Comparison of ENCODE assay signal across 8 cellular contexts in the genomic region with DNA sequence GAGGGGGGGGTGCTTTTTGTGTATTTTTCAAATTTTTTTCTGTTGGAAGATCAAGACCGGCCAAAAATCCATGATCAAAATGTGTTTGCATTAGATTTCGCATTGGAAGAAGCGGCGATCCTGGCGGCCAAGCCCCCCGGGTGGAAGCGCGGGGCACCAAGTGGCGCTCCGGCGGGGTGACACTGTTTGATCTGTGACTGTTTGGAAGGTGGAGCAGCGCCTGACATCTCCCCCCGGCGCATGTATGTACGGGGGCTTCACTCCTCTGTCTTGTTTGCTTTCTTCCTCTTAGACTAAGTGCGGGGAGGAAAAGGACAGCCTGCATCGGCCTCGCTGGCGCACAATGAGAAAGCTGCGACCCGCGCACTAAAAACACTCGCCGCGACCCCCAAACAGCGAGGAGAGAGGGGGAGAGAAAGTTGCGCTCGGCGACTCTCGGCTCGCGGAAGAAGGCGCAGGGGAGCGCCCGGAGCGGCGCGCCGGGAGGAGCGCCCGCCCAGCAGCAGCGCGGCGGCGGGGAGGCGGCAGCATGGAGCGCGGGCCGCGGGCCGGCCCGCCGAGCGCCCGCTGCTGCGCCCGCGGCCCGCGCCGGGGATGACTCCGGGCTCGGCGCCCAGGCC. TPM values are rescaled to one million over a fixed set of nuclear protein-coding genes. Genes with fewer than 3 reads are reported as not detected.
DNase-seq lines count a peak whose midpoint lies in the region; TF ChIP-seq lines count a peak whose summit lies in the region.

No MANE protein-coding gene starts in this region.

- TF ChIP-seq EP300 in esophagus muscularis mucosa (IDR thresholded peaks at IDR 0.05): no peak

- no peaks in the 10 kb centered on the region for H3K9me2 ChIP-seq in DOHH2 (replicated peaks; ENCODE audit: control insufficient read depth, low read length)

- H3K9ac ChIP-seq in HUES64 (ENCODE audit: low read depth, low read length): no peak overlapping the region
- no peak overlapping the region for H3K9ac ChIP-seq in trophoblast cell (ENCODE audit: low read length)

- WGBS in HUES64: under 1% methylated on average over 64 of the region's 64 CpGs
- WGBS in esophagus muscularis mucosa: under 1% methylated on average over 55 of the region's 64 CpGs
- no CpG with 5 or more reads among the region's 64 CpGs for WGBS in trophoblast cell (ENCODE audit: extremely low coverage, insufficient coverage, insufficient read length)

- H4K12ac ChIP-seq in trophoblast cell (ENCODE audit: low read depth, low read length): peak overlapping the region; percentile 67

- POLR2A ChIA-PET in activated CD4-positive, alpha-beta memory T cell treated with anti-CD3 and anti-CD28 coated beads, Interleukin-2, amount 10 ng/mL, durations not matched to agents 7 days and 5 days (lab: Charles Lee): interaction anchor here (0.8 to 3.4 kb wide), 16 partner anchors 11 to 1510 kb away, joined by 3 to 31 read pairs (median 7); a partner anchor contains a TSS

- H3K23ac ChIP-seq in trophoblast cell (ENCODE audit: low read length): no peak overlapping the region

- no peak overlapping the region for H2BK5ac ChIP-seq in trophoblast cell (ENCODE audit: low read depth, low read length, poor library complexity)

- H3K4ac ChIP-seq in trophoblast cell (ENCODE audit: low read depth, low read length): no peak overlapping the region

- peak overlapping the region; percentile 75 for H2AFZ ChIP-seq in trophoblast cell (ENCODE audit: insufficient read depth, low read length, poor library complexity)

- CTCF ChIA-PET in activated CD4-positive, alpha-beta memory T cell treated with anti-CD3 and anti-CD28 coated beads, Interleukin-2, amount 10 ng/mL, durations not matched to agents 7 days and 5 days (lab: Charles Lee): interaction anchor here (0.6 to 1.1 kb wide), 4 partner anchors 57 to 612 kb away, joined by 3 to 5 read pairs (median 4); no protein-coding TSS in a partner anchor

- H3K27ac ChIP-seq in DOHH2 (ENCODE audit: low read depth, low read length): peak overlapping the region; percentile 86
- H3K27ac ChIP-seq in HUES64 (ENCODE audit: low read depth, low read length): no peak overlapping the region
- peak overlapping the region; percentile 97 to 100 (median 98) for H3K27ac ChIP-seq in esophagus muscularis mucosa (replicated peaks in 1 of 4)
- no peak overlapping the region for H3K27ac ChIP-seq in trophoblast cell (ENCODE audit: low read depth, low read length)

- no peaks in the 10 kb centered on the region for H3K9me3 Mint-ChIP-seq in activated CD4-positive, alpha-beta memory T cell treated with anti-CD3 and anti-CD28 coated beads, Interleukin-2, amount 10 ng/mL, durations not matched to agents 7 days and 5 days

- H3K27ac Mint-ChIP-seq in activated CD4-positive, alpha-beta memory T cell treated with anti-CD3 and anti-CD28 coated beads, Interleukin-2, amount 10 ng/mL, durations not matched to agents 7 days and 5 days: peak overlapping the region; percentile 98

- H3K4me1 ChIP-seq in DOHH2 (ENCODE audit: control insufficient read depth, low read length): peaks cover 48% of the 10 kb centered on the region
- peaks cover 26% of the 10 kb centered on the region for H3K4me1 ChIP-seq in HUES64 (ENCODE audit: insufficient read depth, low read length)
- peaks cover 37 to 64% (median 63%) of the 10 kb centered on the region in 4 donors for H3K4me1 ChIP-seq in esophagus muscularis mucosa
- peaks cover 5 to 10% of the 10 kb centered on the region in 2 experiments for H3K4me1 ChIP-seq in trophoblast cell (ENCODE audit: control insufficient read depth in 1 of 2, insufficient read depth in 2 of 2, low read length in 2 of 2)

- peaks cover 64% of the 10 kb centered on the region for H3K4me1 Mint-ChIP-seq in activated CD4-positive, alpha-beta memory T cell treated with anti-CD3 and anti-CD28 coated beads, Interleukin-2, amount 10 ng/mL, durations not matched to agents 7 days and 5 days

- intact Hi-C loops in esophagus muscularis mucosa (cut with DNase I): loop anchor here (5.0 kb wide), 1 partner anchor 36 kb away; no protein-coding TSS in a partner anchor

- H3K9me3 ChIP-seq in DOHH2 (ENCODE audit: control insufficient read depth, insufficient read depth, low read length) (no peaks in the 10 kb centered on the region), HUES64 (ENCODE audit: insufficient read depth, low read depth, low read length) (no peaks in the 10 kb centered on the region), esophagus muscularis mucosa (no peaks in the 10 kb centered on the region), trophoblast cell (ENCODE audit: insufficient read depth, low read depth, low read length) (peaks cover 4% of the 10 kb centered on the region)

- H4K20me1 ChIP-seq in DOHH2 (ENCODE audit: control insufficient read depth, insufficient read depth, low read depth, low read length): peaks cover 13% of the 10 kb centered on the region; the same call in 1 of the 2 replicates

- no peak overlapping the region for H3K18ac ChIP-seq in trophoblast cell (ENCODE audit: low read length)

- H3K27me3 ChIP-seq in DOHH2 (ENCODE audit: control insufficient read depth, low read length) (peaks cover 11% of the 10 kb centered on the region), HUES64 (ENCODE audit: insufficient read depth, low read length) (peaks cover 79% of the 10 kb centered on the region), esophagus muscularis mucosa (no peaks in the 10 kb centered on the region), trophoblast cell (ENCODE audit: insufficient read depth, low read length) (peaks cover 34% of the 10 kb centered on the region)

- peak overlapping the region; percentile 35 for H4K91ac ChIP-seq in trophoblast cell (ENCODE audit: low read depth, low read length)

- H3K79me1 ChIP-seq in trophoblast cell (ENCODE audit: low read length): peaks cover 8% of the 10 kb centered on the region

- peak overlapping the region; percentile 85 for H3K4me3 Mint-ChIP-seq in activated CD4-positive, alpha-beta memory T cell treated with anti-CD3 and anti-CD28 coated beads, Interleukin-2, amount 10 ng/mL, durations not matched to agents 7 days and 5 days

- no peak overlapping the region for H3K14ac ChIP-seq in trophoblast cell (ENCODE audit: low read length)

- TF ChIP-seq POLR2A in esophagus muscularis mucosa (IDR thresholded peaks at IDR 0.05; ENCODE audit: low read depth): no peak

- H2AK5ac ChIP-seq in trophoblast cell (ENCODE audit: low read length): no peak overlapping the region

- H3K79me2 ChIP-seq in DOHH2 (ENCODE audit: control insufficient read depth, low read length) (peaks cover 69% of the 10 kb centered on the region), trophoblast cell (ENCODE audit: control insufficient read depth, insufficient read depth, low read length, poor library complexity) (peaks cover 5% of the 10 kb centered on the region)

- peaks cover 17% of the 10 kb centered on the region for H3F3A ChIP-seq in DOHH2 (ENCODE audit: control insufficient read depth, insufficient read depth)

- peaks cover 35% of the 10 kb centered on the region for H3K36me3 Mint-ChIP-seq in activated CD4-positive, alpha-beta memory T cell treated with anti-CD3 and anti-CD28 coated beads, Interleukin-2, amount 10 ng/mL, durations not matched to agents 7 days and 5 days (ENCODE audit: low read depth)

- peak; percentile 31 for DNase-seq in activated CD4-positive, alpha-beta memory T cell treated with anti-CD3 and anti-CD28 coated beads, Interleukin-2, amount 10 ng/mL, durations not matched to agents 7 days and 5 days
- no peak for DNase-seq in esophagus muscularis mucosa (ENCODE audit: extremely low spot score)
- DNase-seq in trophoblast cell: peak in 1 of 2 donors; percentile 53
- DNase-seq in effector CD4-positive, alpha-beta T cell: no peak
- DNase-seq in pons (ENCODE audit: low spot score): no peak
- no peak for DNase-seq in NCI-H524 (lab: John Stamatoyannopoulos, UW)

- H4K8ac ChIP-seq in trophoblast cell (ENCODE audit: low read depth, low read length): peak overlapping the region; percentile 9

- peak overlapping the region; percentile 84 for H3K4me2 ChIP-seq in DOHH2 (ENCODE audit: low read length)
- H3K4me2 ChIP-seq in trophoblast cell (ENCODE audit: low read length): peak overlapping the region; percentile 78

- no peak overlapping the region for H2BK120ac ChIP-seq in trophoblast cell (ENCODE audit: insufficient read depth, low read length, poor library complexity)

- H2BK12ac ChIP-seq in trophoblast cell (ENCODE audit: low read length): peak overlapping the region; percentile 51

- peaks cover 9% of the 10 kb centered on the region for H3K27me3 Mint-ChIP-seq in activated CD4-positive, alpha-beta memory T cell treated with anti-CD3 and anti-CD28 coated beads, Interleukin-2, amount 10 ng/mL, durations not matched to agents 7 days and 5 days

- H3K36me3 ChIP-seq in DOHH2 (ENCODE audit: control insufficient read depth, low read length): peaks cover 4% of the 10 kb centered on the region; the same call in 1 of the 2 replicates
- no peaks in the 10 kb centered on the region for H3K36me3 ChIP-seq in HUES64 (ENCODE audit: insufficient read depth, low read length)
- no peaks in the 10 kb centered on the region for H3K36me3 ChIP-seq in esophagus muscularis mucosa
- H3K36me3 ChIP-seq in trophoblast cell (ENCODE audit: control insufficient read depth in 1 of 2, insufficient read depth in 2 of 2, low read length in 2 of 2): no peaks in the 10 kb centered on the region

- H3K4me3 ChIP-seq in DOHH2 (ENCODE audit: low read length) (peak overlapping the region; percentile 92), HUES64 (ENCODE audit: low read length) (peak overlapping the region; percentile 67), esophagus muscularis mucosa (peak overlapping the region; percentile 96 to 99 (median 97)), trophoblast cell (ENCODE audit: low read depth, low read length) (peak overlapping the region; percentile 67)

- TF ChIP-seq CTCF in DOHH2 (IDR thresholded peaks at IDR 0.05; ENCODE audit: low read depth, low read length, poor library complexity, severe bottlenecking): no peak
- TF ChIP-seq CTCF in esophagus muscularis mucosa (IDR thresholded peaks at IDR 0.05): no peak

RNA-seq across cellular contexts. Expression of a gene that starts 0.5 kb away (rescaled TPM):
- 1.7 TPM for polyA plus RNA-seq in HUES64 (2013, experiment 1 of 2)
- 3.4 TPM for polyA plus RNA-seq in HUES64 (2013, experiment 2 of 2)
- total RNA-seq in activated CD4-positive, alpha-beta memory T cell treated with anti-CD3 and anti-CD28 coated beads, Interleukin-2, amount 10 ng/mL, durations not matched to agents 7 days and 5 days: 10 to 100 TPM; 18.2 to 19.0 TPM
- total RNA-seq in esophagus muscularis mucosa: 10 to 100 TPM; 17.9 to 41.7 (median 32.2) TPM
- polyA plus RNA-seq in trophoblast cell (2013): 1.2 and 1.4 TPM in 2 replicates

RNA-seq across cellular contexts. Expression of a gene that starts 2.2 kb away (rescaled TPM):
- polyA plus RNA-seq in HUES64 (2013, experiment 1 of 2): 4.1 TPM
- 5.3 TPM for polyA plus RNA-seq in HUES64 (2013, experiment 2 of 2)
- 10 to 100 TPM; 39.8 to 41.4 TPM for total RNA-seq in activated CD4-positive, alpha-beta memory T cell treated with anti-CD3 and anti-CD28 coated beads, Interleukin-2, amount 10 ng/mL, durations not matched to agents 7 days and 5 days
- 10 to 100 TPM in 3 of 4 donors, 1 to 10 TPM in 1; 9.6 to 27.5 (median 20.1) TPM for total RNA-seq in esophagus muscularis mucosa
- polyA plus RNA-seq in trophoblast cell (2013): 2.7 and 3.5 TPM in 2 replicates

Comparison
In these comparisons a context has a peak if more than half of its experiments do, and no peak if none do; other contexts are left out.
1. H3K27ac ChIP-seq: peak in DOHH2 (single experiment) and esophagus muscularis mucosa (4 of 4); none in HUES64 (single experiment) and trophoblast cell (single experiment).
2. Peak in every context shown above with its lines, with median percentiles within 50 percentile points of each other: H3K4me3 ChIP-seq.